Comparison of ENCODE assay signal across 8 cellular contexts in genomic region chr12:113424915-113425823, GRCh38. TPM values are rescaled to one million over a fixed set of nuclear protein-coding genes. Genes with fewer than 3 reads are reported as not detected.
DNase-seq lines count a peak whose midpoint lies in the region; ATAC-seq, FAIRE-seq and TF ChIP-seq lines count a peak whose summit lies in the region.

No MANE protein-coding gene starts in this region.

- intact Hi-C loops in Panc1 (cut with micrococcal nuclease; ENCODE audit: unreplicated experiment) (loop anchor here (1.0 kb wide), 1 partner anchor 113 kb away; no protein-coding TSS in a partner anchor), head of caudate nucleus (cut with DNase I) (loop anchor here (5.0 to 10.0 kb wide), 2 partner anchors 113 to 230 kb away; no protein-coding TSS in a partner anchor)
- intact Hi-C loops in activated naive CD4-positive, alpha-beta T cell treated with anti-CD3 and anti-CD28 coated beads for 36 hours (cut with micrococcal nuclease) = loop anchor here (1.0 to 5.0 kb wide), 4 partner anchors 93 to 378 kb away; no protein-coding TSS in a partner anchor

- no peaks in the 10 kb centered on the region; the same call in 1 of the 2 replicates for H3K36me3 ChIP-seq in Panc1 (ENCODE audit: control insufficient read depth, insufficient read depth, low read length)

- peak; percentile 68 for DNase-seq in AG08396 (ENCODE audit: low spot score)
- no peak for DNase-seq in GM18507 (ENCODE audit: extremely low spot score, insufficient read length, low read depth)
- no peak for DNase-seq in Panc1 (ENCODE audit: low read depth, low spot score)
- DNase-seq in activated naive CD4-positive, alpha-beta T cell treated with anti-CD3 and anti-CD28 coated beads for 36 hours = peak; percentile 77
- DNase-seq in head of caudate nucleus = peak in 41 of 42 donors; percentile 31 to 87 (median 66)
- DNase-seq in progenitor cell of endocrine pancreas (ENCODE audit: low spot score, unreplicated experiment) = peak; percentile 54

- CTCF ChIA-PET in Panc1 (lab: Charles Lee) = interaction anchor here (0.6 to 1.0 kb wide), 8 partner anchors 12 to 1901 kb away, joined by 3 to 9 read pairs (median 4); no protein-coding TSS in a partner anchor
- CTCF ChIA-PET in activated naive CD4-positive, alpha-beta T cell treated with anti-CD3 and anti-CD28 coated beads for 36 hours (lab: Charles Lee) = interaction anchor here (0.5 to 1.7 kb wide), 30 partner anchors 10 to 756 kb away, joined by 3 to 12 read pairs (median 4); partner anchors contain the start of gene SDS

- no peak overlapping the region for H3K27ac Mint-ChIP-seq in activated naive CD4-positive, alpha-beta T cell treated with anti-CD3 and anti-CD28 coated beads for 36 hours
- peak overlapping the region; percentile 29 for H3K27ac Mint-ChIP-seq in progenitor cell of endocrine pancreas

- peaks cover 7% of the 10 kb centered on the region for H3K27me3 Mint-ChIP-seq in activated naive CD4-positive, alpha-beta T cell treated with anti-CD3 and anti-CD28 coated beads for 36 hours (ENCODE audit: low read depth)
- peaks cover 6% of the 10 kb centered on the region for H3K27me3 Mint-ChIP-seq in progenitor cell of endocrine pancreas

- no TSS peak for BruUV-seq in Panc1 (replicated peaks; lab: Mats Ljungman, UMichigan)

- no peaks in the 10 kb centered on the region for H3K36me3 Mint-ChIP-seq in activated naive CD4-positive, alpha-beta T cell treated with anti-CD3 and anti-CD28 coated beads for 36 hours (ENCODE audit: low read depth)
- peaks cover 2% of the 10 kb centered on the region for H3K36me3 Mint-ChIP-seq in progenitor cell of endocrine pancreas (ENCODE audit: insufficient read depth)

- H3K4me3 ChIP-seq in Panc1 (ENCODE audit: low read depth in 2 of 2, low read length in 2 of 2) = no peak overlapping the region

- H3K27me3 ChIP-seq in Panc1 (ENCODE audit: control insufficient read depth, insufficient read depth, low read length) = no peaks in the 10 kb centered on the region

- H3K9me3 ChIP-seq in Panc1 (ENCODE audit: control insufficient read depth, insufficient read depth, low read depth, low read length) = no peaks in the 10 kb centered on the region

- H3K4me1 Mint-ChIP-seq in activated naive CD4-positive, alpha-beta T cell treated with anti-CD3 and anti-CD28 coated beads for 36 hours (ENCODE audit: low read depth) = peaks cover 10% of the 10 kb centered on the region
- peaks cover 12% of the 10 kb centered on the region for H3K4me1 Mint-ChIP-seq in progenitor cell of endocrine pancreas (ENCODE audit: low read depth)

- in situ Hi-C loops in Panc1 (cut with HindIII; ENCODE audit: low pct_unique_long_range_greater_than_20kb, low sequenced_read_pairs) = no loop called here

- POLR2A ChIA-PET in Panc1 (lab: Charles Lee) = interaction anchor here (1.2 kb wide), 1 partner anchor 98 kb away, joined by 3 read pairs; no protein-coding TSS in a partner anchor

- H3K9me3 Mint-ChIP-seq in activated naive CD4-positive, alpha-beta T cell treated with anti-CD3 and anti-CD28 coated beads for 36 hours = no peaks in the 10 kb centered on the region
- H3K9me3 Mint-ChIP-seq in progenitor cell of endocrine pancreas (ENCODE audit: low read depth) = peaks cover 3% of the 10 kb centered on the region

- H3K4me1 ChIP-seq in Panc1 (ENCODE audit: control insufficient read depth, insufficient read depth, low read length) = no peaks in the 10 kb centered on the region; the same call in 1 of the 2 replicates

- H3K27ac ChIP-seq in Panc1 (ENCODE audit: low read length) = no peak overlapping the region

- peak; percentile 5 for FAIRE-seq in GM18507 (lab: Jason Lieb, UNC)

- ATAC-seq in Panc1 = peak; percentile 74
- no peak for ATAC-seq in GM19463 (IDR thresholded peaks at IDR 0.05; ENCODE audit: unreplicated experiment)
- ATAC-seq in HG03196 (IDR thresholded peaks at IDR 0.05; ENCODE audit: unreplicated experiment) = no peak

- TF ChIP-seq CTCF in Panc1 (IDR thresholded peaks at IDR 0.05) (peak; percentile 98), progenitor cell of endocrine pancreas (IDR thresholded peaks at IDR 0.05; ENCODE audit: unreplicated experiment) (peak; percentile 93)

- H3K4me3 Mint-ChIP-seq in activated naive CD4-positive, alpha-beta T cell treated with anti-CD3 and anti-CD28 coated beads for 36 hours = no peak overlapping the region
- H3K4me3 Mint-ChIP-seq in progenitor cell of endocrine pancreas (ENCODE audit: low read depth) = no peak overlapping the region

RNA-seq across cellular contexts. Expression of gene SDSL, which starts 3.0 kb away (rescaled TPM):
- total RNA-seq in Panc1 (2021; ENCODE audit: unreplicated experiment) = 5.8 TPM
- 17.2 TPM for polyA plus RNA-seq in Panc1 (2012; ENCODE audit: insufficient read length)
- total RNA-seq in activated naive CD4-positive, alpha-beta T cell treated with anti-CD3 and anti-CD28 coated beads for 36 hours = not detected
- total RNA-seq in progenitor cell of endocrine pancreas = 14.0 and 17.2 TPM in 2 replicates

RNA-seq across cellular contexts. Expression of gene SDS, which starts 21.5 kb away (rescaled TPM):
- total RNA-seq in Panc1 (2021; ENCODE audit: unreplicated experiment) = 0.15 TPM
- not detected for polyA plus RNA-seq in Panc1 (2012; ENCODE audit: insufficient read length)
- total RNA-seq in activated naive CD4-positive, alpha-beta T cell treated with anti-CD3 and anti-CD28 coated beads for 36 hours = not detected
- total RNA-seq in progenitor cell of endocrine pancreas = not detected in 2 replicates

RNA-seq across cellular contexts. Expression of gene LHX5, which starts 46.5 kb away (rescaled TPM):
- not detected for total RNA-seq in Panc1 (2021; ENCODE audit: unreplicated experiment)
- not detected for polyA plus RNA-seq in Panc1 (2012; ENCODE audit: insufficient read length)
- not detected for total RNA-seq in activated naive CD4-positive, alpha-beta T cell treated with anti-CD3 and anti-CD28 coated beads for 36 hours
- total RNA-seq in progenitor cell of endocrine pancreas = 0.41 and 0.78 TPM in 2 replicates

Comparison
In these comparisons a context has a peak if more than half of its experiments do, and no peak if none do; other contexts are left out.
1. DNase-seq: peak in AG08396 (single experiment), activated naive CD4-positive, alpha-beta T cell treated with anti-CD3 and anti-CD28 coated beads for 36 hours (single experiment), head of caudate nucleus (41 of 42) and progenitor cell of endocrine pancreas (single experiment); none in GM18507 (single experiment) and Panc1 (single experiment).